Comparison of ENCODE assay signal across 21 cellular contexts in genomic region chr7:21886396-21886795, GRCh38. TPM values are rescaled to one million over a fixed set of nuclear protein-coding genes. Genes with fewer than 3 reads are reported as not detected.
DNase-seq lines count a peak whose midpoint lies in the region; ATAC-seq and TF ChIP-seq lines count a peak whose summit lies in the region.
"Had no signal": no experiment of that assay in that cellular context is flagged by ENCODE, and none has a peak within 500 bp of the region (broad histone marks: within the 10 kb centered on the region; RNA-seq: fewer than 3 reads in every experiment).

No MANE protein-coding gene starts in this region.

- H3K27me3 ChIP-seq in H7 (ENCODE audit: control insufficient read depth, insufficient read depth, low read length) (no peaks in the 10 kb centered on the region), esophagus squamous epithelium (no peaks in the 10 kb centered on the region)
- H3K27me3 ChIP-seq: BE2C, MG63 had no signal

- 27 to 50% methylated on average over 4 of the region's 4 CpGs for WGBS in esophagus squamous epithelium, 2 donors

- DNase-seq in H7 (peak; percentile 30), cerebellar cortex (ENCODE audit: low spot score) (peak; percentile 35), left kidney (ENCODE audit: low read depth, low spot score) (peak; percentile 78), retina (peak; percentile 19), esophagus squamous epithelium (lab: John Stamatoyannopoulos, UW) (no peak), posterior cingulate gyrus (no peak)
- DNase-seq: BE2C, EL, MG63, NCI-H1694 treated with DMSO at 0.1 percent for 48 hours, NCI-H226, NCI-H510A treated with DMSO at 0.1 percent for 48 hours, NCI-H82, SIG-M5, SK-N-SH had no signal

- ATAC-seq in GM18867 (IDR thresholded peaks at IDR 0.05; ENCODE audit: unreplicated experiment): no peak
- ATAC-seq: A549, HepG2, K562, Panc1 had no signal

- H3K4me3 ChIP-seq in H7 (ENCODE audit: insufficient read depth, low read depth, low read length) (no peak overlapping the region), esophagus squamous epithelium (no peak overlapping the region)
- H3K4me3 ChIP-seq: A549, K562, MG63 had no signal

- intact Hi-C loops in esophagus squamous epithelium (cut with DNase I) (no loop called here), posterior cingulate gyrus (cut with DNase I) (no loop called here)

- no peaks in the 10 kb centered on the region for H3K4me1 ChIP-seq in esophagus squamous epithelium
- H3K4me1 ChIP-seq: A549, BE2C had no signal

- no peaks in the 10 kb centered on the region for H3K36me3 ChIP-seq in H7 (replicated peaks; ENCODE audit: control insufficient read depth, insufficient read depth, low read length)
- no peaks in the 10 kb centered on the region for H3K36me3 ChIP-seq in esophagus squamous epithelium
- H3K36me3 ChIP-seq: BE2C, MG63 had no signal

- no peak for TF ChIP-seq CTCF in esophagus squamous epithelium (IDR thresholded peaks at IDR 0.05)

- H3K9me3 ChIP-seq in esophagus squamous epithelium: no peaks in the 10 kb centered on the region
- H3K9me3 ChIP-seq: A549, BE2C, MG63, SK-N-SH had no signal

- no peak for TF ChIP-seq POLR2A in esophagus squamous epithelium (IDR thresholded peaks at IDR 0.05)

- no peak overlapping the region for H3K27ac ChIP-seq in esophagus squamous epithelium
- H3K27ac ChIP-seq: A549, HL-60 had no signal

RNA-seq across cellular contexts. Expression of gene CDCA7L, which starts 59.3 kb away (rescaled TPM):
- total RNA-seq in H7 (2014; rRNA removed; shearing (Covaris generic)): 128 and 174 TPM in 2 replicates
- 10 to 100 TPM in 2 of 4 donors, 1 to 10 TPM in 2; 5.0 to 21.6 (median 12.8) TPM for total RNA-seq in esophagus squamous epithelium

Comparison
In these comparisons a context has a peak if more than half of its experiments do, and no peak if none do; other contexts are left out.
1. DNase-seq: peak in H7 (single experiment), cerebellar cortex (single experiment), left kidney (single experiment) and retina (single experiment); none in esophagus squamous epithelium (single experiment) and posterior cingulate gyrus (0 of 10).